ENCODE assay signal across 32 cellular contexts in genomic region chr5:176878463-176878862, GRCh38. TPM values are rescaled to one million over a fixed set of nuclear protein-coding genes. Genes with fewer than 3 reads are reported as not detected.
"Had no signal": no experiment of that assay in that cellular context is flagged by ENCODE, and none has a peak within 500 bp of the region (broad histone marks: within the 10 kb centered on the region; RNA-seq: fewer than 3 reads in every experiment).

No MANE protein-coding gene starts in this region.

- ATAC-seq: activated CD4-positive, alpha-beta T cell treated with anti-CD3 and anti-CD28 coated beads for 36 hours; activated CD8-positive, alpha-beta memory T cell treated with anti-CD3 and anti-CD28 coated beads, Interleukin-2, amount 10 ng/mL, durations not matched to agents 7 days and 5 days; activated CD8-positive, alpha-beta T cell treated with anti-CD3 and anti-CD28 coated beads, Interleukin-2, amount 10 ng/mL, durations not matched to agents 7 days and 5 days; activated T-cell treated with anti-CD3 and anti-CD28 coated beads, Interleukin-2, amount 50 U/mL, for 72 hours; effector memory CD8-positive, alpha-beta T cell; foreskin keratinocyte; gastrocnemius medialis; heart left ventricle; T-helper 17 cell had no signal

- H3K36me3 ChIP-seq: brain microvascular endothelial cell, esophagus muscularis mucosa, gastrocnemius medialis, WERI-Rb-1 had no signal

- H3K4me1 ChIP-seq: esophagus muscularis mucosa, foreskin keratinocyte, gastrocnemius medialis, heart left ventricle had no signal

- H3K9me3 ChIP-seq: esophagus muscularis mucosa, gastrocnemius medialis, heart left ventricle had no signal

- DNase-seq: activated CD4-positive, alpha-beta memory T cell treated with anti-CD3 and anti-CD28 coated beads for 36 hours; activated CD4-positive, alpha-beta T cell treated with anti-CD3 and anti-CD28 coated beads for 36 hours; activated CD4-positive, alpha-beta T cell treated with anti-CD3 and anti-CD28 coated beads, Interleukin-2, amount 10 ng/mL, durations not matched to agents 24 days and 14 days; activated CD4-positive, CD25-positive, alpha-beta regulatory T cell; activated CD4-positive, CD25-positive, alpha-beta regulatory T cell treated with anti-CD3 and anti-CD28 coated beads, Interleukin-2, amount 50 U/mL, for 72 hours; activated CD8-positive, alpha-beta memory T cell treated with anti-CD3 and anti-CD28 coated beads, Interleukin-2, amount 10 ng/mL, durations not matched to agents 7 days and 5 days; activated CD8-positive, alpha-beta memory T cell treated with anti-CD3 and anti-CD28 coated beads, Interleukin-2, amount 50 U/mL, for 4 hours; activated CD8-positive, alpha-beta T cell treated with anti-CD3 and anti-CD28 coated beads, Interleukin-2, amount 10 ng/mL, durations not matched to agents 7 days and 5 days; activated gamma-delta T cell; activated naive CD4-positive, alpha-beta T cell; activated naive CD4-positive, alpha-beta T cell treated with anti-CD3 and anti-CD28 coated beads, Interleukin-2, amount 10 ng/mL, durations not matched to agents 7 days and 5 days; activated T-cell treated with anti-CD3 and anti-CD28 coated beads, Interleukin-2, amount 50 U/mL, for 1 hour; activated T-cell treated with anti-CD3 and anti-CD28 coated beads, Interleukin-2, amount 50 U/mL, for 72 hours; amniotic stem cell; anterior cingulate cortex; brain microvascular endothelial cell; dermis blood vessel endothelial cell; effector CD4-positive, alpha-beta T cell; effector memory CD8-positive, alpha-beta T cell; erythroblast; foreskin keratinocyte; gastrocnemius medialis; glutamatergic neuron; T-helper 1 cell; T-helper 17 cell; T1000; WERI-Rb-1 had no signal

- FAIRE-seq: astrocyte, bronchial epithelial cell had no signal

- H3K4me3 ChIP-seq: coronary artery, esophagus muscularis mucosa, gastrocnemius medialis, heart left ventricle had no signal

- H3K27ac ChIP-seq: brain microvascular endothelial cell, coronary artery, esophagus muscularis mucosa, foreskin keratinocyte, gastrocnemius medialis, heart left ventricle, WERI-Rb-1 had no signal

RNA-seq across cellular contexts. Expression of gene HK3, which starts 20.7 kb away (rescaled TPM):
- total RNA-seq: activated CD4-positive, alpha-beta T cell treated with anti-CD3 and anti-CD28 coated beads for 36 hours; activated CD8-positive, alpha-beta memory T cell treated with anti-CD3 and anti-CD28 coated beads, Interleukin-2, amount 10 ng/mL, durations not matched to agents 7 days and 5 days; activated CD8-positive, alpha-beta T cell treated with anti-CD3 and anti-CD28 coated beads, Interleukin-2, amount 10 ng/mL, durations not matched to agents 7 days and 5 days; astrocyte; dermis blood vessel endothelial cell; foreskin keratinocyte had no signal
- polyA plus RNA-seq: foreskin keratinocyte had no signal
